In the genomic region with DNA sequence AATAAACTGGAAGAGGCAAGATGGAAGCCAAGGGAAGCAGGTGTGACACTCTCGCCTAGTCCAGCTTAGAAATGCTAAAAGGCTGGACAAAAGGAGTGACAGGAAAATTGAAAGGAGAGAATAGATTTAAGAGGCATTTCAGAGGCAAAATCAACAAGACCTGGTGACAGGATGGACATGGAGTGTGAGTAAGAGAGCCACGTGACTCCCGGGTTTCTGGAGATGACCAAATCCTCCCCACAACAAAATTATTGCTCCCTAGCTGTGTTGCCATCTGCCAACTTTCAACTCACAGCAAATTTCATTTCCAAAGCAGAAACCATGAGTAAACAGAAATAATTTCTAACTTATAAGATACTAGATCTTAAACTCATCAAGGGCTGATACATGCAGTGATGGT, we compare ENCODE assay signal across 15 cellular contexts.
"Had no signal": no experiment of that assay in that cellular context is flagged by ENCODE, and none has a peak within 500 bp of the region (broad histone marks: within the 10 kb centered on the region; RNA-seq: fewer than 3 reads in every experiment).

No MANE protein-coding gene starts in this region.

- H3K4me3 ChIP-seq: ascending aorta, breast epithelium, right atrium auricular region, skin epidermis, transverse colon, vagina had no signal

- H3K27me3 ChIP-seq: ascending aorta, breast epithelium, right atrium auricular region, transverse colon, vagina had no signal

- H3K9me3 ChIP-seq: ascending aorta, breast epithelium, right atrium auricular region, transverse colon, vagina had no signal

- DNase-seq: activated B cell treated with CpG ODN at 0.5 μM for 24 hours; activated CD4-positive, alpha-beta T cell treated with anti-CD3 and anti-CD28 coated beads for 48 hours; activated CD8-positive, alpha-beta memory T cell treated with anti-CD3 and anti-CD28 coated beads, Interleukin-2, amount 50 U/mL, for 4 hours; activated CD8-positive, alpha-beta T cell treated with anti-CD3 and anti-CD28 coated beads, Interleukin-2, amount 10 ng/mL, durations not matched to agents 7 days and 5 days; activated naive CD4-positive, alpha-beta T cell treated with Interleukin-2 at 50 U/mL for 16 hours; activated naive CD8-positive, alpha-beta T cell treated with anti-CD3 and anti-CD28 coated beads, Interleukin-2, amount 50 U/mL, for 24 hours; stimulated activated CD4-positive, alpha-beta T cell treated with anti-CD3 and anti-CD28 coated beads, Interleukin-4, amount 100 ng/mL, for 24 hours; stimulated activated CD8-positive, alpha-beta memory T cell treated with anti-CD3 and anti-CD28 coated beads, Interleukin-4, amount 100 ng/mL, for 48 hours; stimulated activated naive CD4-positive, alpha-beta T cell treated with Interleukin-2 at 50 U/mL for 16 hours; transverse colon had no signal

- H3K27ac ChIP-seq: ascending aorta, breast epithelium, right atrium auricular region, skin epidermis, transverse colon, vagina had no signal

- H3K36me3 ChIP-seq: breast epithelium, right atrium auricular region, transverse colon had no signal

- H3K4me1 ChIP-seq: ascending aorta, breast epithelium, right atrium auricular region, transverse colon, vagina had no signal

- ATAC-seq: activated CD8-positive, alpha-beta T cell treated with anti-CD3 and anti-CD28 coated beads, Interleukin-2, amount 10 ng/mL, durations not matched to agents 7 days and 5 days; activated naive CD8-positive, alpha-beta T cell treated with anti-CD3 and anti-CD28 coated beads, Interleukin-2, amount 50 U/mL, for 24 hours had no signal
